In the genomic region with DNA sequence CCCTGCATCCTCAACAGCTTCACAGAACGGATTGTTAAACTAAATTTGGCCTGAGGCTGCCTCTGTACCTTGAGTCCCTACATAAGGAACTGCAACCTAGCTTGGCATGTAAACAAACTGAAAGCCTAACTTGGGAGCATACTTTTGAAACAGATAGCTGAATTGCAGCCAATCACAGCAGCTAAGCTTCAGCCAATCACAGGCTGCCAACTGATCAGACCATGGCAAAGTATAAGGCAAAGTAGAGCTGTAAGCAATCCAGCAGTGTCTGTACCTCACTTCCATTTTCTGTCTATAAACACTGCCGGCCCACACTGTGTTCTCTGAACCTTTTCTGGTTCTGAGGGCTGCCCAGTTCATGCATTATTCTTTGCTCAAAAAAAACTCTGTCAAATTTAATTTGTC, we compare ENCODE assay signal across 11 cellular contexts. TPM values are rescaled to one million over a fixed set of nuclear protein-coding genes. Genes with fewer than 3 reads are reported as not detected.
DNase-seq lines count a peak whose midpoint lies in the region; ATAC-seq and TF ChIP-seq lines count a peak whose summit lies in the region.
"Had no signal": no experiment of that assay in that cellular context is flagged by ENCODE, and none has a peak within 500 bp of the region (broad histone marks: within the 10 kb centered on the region; RNA-seq: fewer than 3 reads in every experiment).

No MANE protein-coding gene starts in this region.

- DNase-seq in GM12864 (ENCODE audit: low read depth) = peak; percentile 34
- peak; percentile 18 for DNase-seq in fibroblast of villous mesenchyme (ENCODE audit: low read depth)
- no peak for DNase-seq in Kasumi-1 (lab: John Stamatoyannopoulos, UW)
- DNase-seq in GDM1 (lab: John Stamatoyannopoulos, UW) = no peak
- no peak for DNase-seq in GF-D8 (lab: John Stamatoyannopoulos, UW)
- DNase-seq: CD8-positive, alpha-beta T cell; effector memory CD8-positive, alpha-beta T cell had no signal

- TF ChIP-seq CTCF in GM12864 (IDR thresholded peaks at IDR 0.05; ENCODE audit: low read depth, low read length, missing control alignments) = no peak
- TF ChIP-seq CTCF in fibroblast of villous mesenchyme (IDR thresholded peaks at IDR 0.05; ENCODE audit: insufficient read depth, low read depth, low read length) = no peak

- TF ChIP-seq POLR2A in Raji (IDR thresholded peaks at IDR 0.05; ENCODE audit: insufficient read depth, low read depth, low read length) = 0 out of 2 replicates have a peak, but pooled peaks have one; percentile 15

- H3K4me3 ChIP-seq in GM12864 (ENCODE audit: low read depth, low read length) (no peak overlapping the region), fibroblast of villous mesenchyme (ENCODE audit: low read depth, low read length) (no peak overlapping the region)
- H3K4me3 ChIP-seq: smooth muscle cell had no signal

- ATAC-seq in HG03442 (IDR thresholded peaks at IDR 0.05; ENCODE audit: unreplicated experiment) (peak; percentile 46), GM19463 (IDR thresholded peaks at IDR 0.05; ENCODE audit: unreplicated experiment) (no peak)
- ATAC-seq: CD8-positive, alpha-beta T cell; effector memory CD8-positive, alpha-beta T cell had no signal

RNA-seq across cellular contexts. Expression of a gene that starts 8.9 kb away (rescaled TPM):
- 2.6 and 5.6 TPM in 2 replicates for total RNA-seq in fibroblast of villous mesenchyme

RNA-seq across cellular contexts. Expression of a gene that starts 31.9 kb away (rescaled TPM):
- total RNA-seq in fibroblast of villous mesenchyme = 99.3 and 114 TPM in 2 replicates

Comparison
In these comparisons a context has a peak if more than half of its experiments do, and no peak if none do; other contexts are left out.
1. DNase-seq: peak in GM12864 (single experiment) and fibroblast of villous mesenchyme (single experiment); none in Kasumi-1 (0 of 2), GDM1 (single experiment) and GF-D8 (single experiment).